Comparison of ENCODE assay signal across 1 cellular context in genomic region chr22:35369996-35370395, GRCh38.
TF ChIP-seq lines count a peak whose summit lies in the region.

No MANE protein-coding gene starts in this region.

TF ChIP-seq in A549, 52 proteins besides CTCF, POLR2A, EP300 and RAD21 (continued from another document):
- no peak for TF ChIP-seq REST (IDR thresholded peaks at IDR 0.05)
- TF ChIP-seq SMC3 (IDR thresholded peaks at IDR 0.05) = no peak
- TF ChIP-seq EHF (CRISPR knock-in tag; IDR thresholded peaks at IDR 0.05) = no peak
- TF ChIP-seq RFX5 (IDR thresholded peaks at IDR 0.05) = no peak
TF ChIP-seq in A549: peak in this region for 0.
